Comparison of ENCODE assay signal across 15 cellular contexts in the genomic region with DNA sequence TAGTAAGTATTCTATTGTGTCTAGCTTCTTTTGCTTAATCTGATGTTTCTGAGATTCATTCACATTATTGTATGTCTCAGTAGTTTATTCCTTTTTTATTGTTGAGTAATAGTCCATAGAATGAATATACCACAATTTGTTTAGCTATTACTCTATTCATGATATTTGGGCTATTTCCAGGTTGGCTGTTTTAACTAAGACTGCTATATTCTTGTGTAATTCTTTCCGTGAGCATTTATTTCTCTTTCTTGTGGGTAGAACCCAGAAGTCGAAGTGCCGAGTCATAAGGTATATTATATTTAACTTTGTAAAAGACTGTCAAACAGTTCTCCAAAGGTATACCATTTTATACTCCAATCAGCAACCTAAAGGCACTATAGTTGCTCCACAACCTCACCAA.
DNase-seq lines count a peak whose midpoint lies in the region; ATAC-seq and TF ChIP-seq lines count a peak whose summit lies in the region.
"Had no signal": no experiment of that assay in that cellular context is flagged by ENCODE, and none has a peak within 500 bp of the region (broad histone marks: within the 10 kb centered on the region; RNA-seq: fewer than 3 reads in every experiment).

No MANE protein-coding gene starts in this region.

- no peaks in the 10 kb centered on the region for H3K9me3 ChIP-seq in ascending aorta
- H3K9me3 ChIP-seq: BLaER1 treated with 17β-estradiol and CSF1 and Interleukin-3, amounts not matched to agents 10 nM and 100 nM had no signal

- H3K27me3 ChIP-seq in HL-60 (ENCODE audit: insufficient read depth, poor library complexity, severe bottlenecking): no peaks in the 10 kb centered on the region
- H3K27me3 ChIP-seq in ascending aorta: no peaks in the 10 kb centered on the region
- H3K27me3 ChIP-seq: BLaER1 treated with 17β-estradiol and CSF1 and Interleukin-3, amounts not matched to agents 10 nM and 100 nM had no signal

- H3K27ac ChIP-seq in HL-60 (replicated peaks) (peak overlapping the region; percentile 80), ascending aorta (no peak overlapping the region)
- H3K27ac ChIP-seq: BLaER1 treated with 17β-estradiol and CSF1 and Interleukin-3, amounts not matched to agents 10 nM and 100 nM had no signal

- H3K4me1 ChIP-seq in ascending aorta: no peaks in the 10 kb centered on the region

- intact Hi-C loops in ascending aorta (cut with DNase I): no loop called here

- ATAC-seq in GM21786 (IDR thresholded peaks at IDR 0.05; ENCODE audit: unreplicated experiment): no peak

- H3K4me3 ChIP-seq in HL-60 (replicated peaks; ENCODE audit: insufficient read depth, low read length) (no peak overlapping the region), fibroblast of pulmonary artery (replicated peaks; ENCODE audit: low read depth, low read length) (no peak overlapping the region), ascending aorta (no peak overlapping the region)
- H3K4me3 ChIP-seq: BLaER1 treated with 17β-estradiol and CSF1 and Interleukin-3, amounts not matched to agents 10 nM and 100 nM had no signal

- DNase-seq in AML-193 (lab: John Stamatoyannopoulos, UW): peak; percentile 39 to 57
- peak in 1 of 2 experiments; percentile 58 for DNase-seq in HL-60 (ENCODE audit: low read depth in 1 of 2, low spot score in 1 of 2)
- peak; percentile 70 to 79 for DNase-seq in NOMO-1 (lab: John Stamatoyannopoulos, UW; ENCODE audit: unreplicated experiment in 2 of 2)
- DNase-seq in fibroblast of pulmonary artery (ENCODE audit: low read depth): peak; percentile 14
- DNase-seq in activated T-cell treated with anti-CD3 and anti-CD28 coated beads for 4 hours: no peak
- DNase-seq in ascending aorta (ENCODE audit: low spot score in 2 of 2): no peak
- DNase-seq: GDM1, HFFc6, NCI-H1092 treated with DMSO at 0.1 percent for 48 hours, NCI-H2081 treated with DMSO at 0.1 percent for 48 hours, NCI-H510A, NCI-H82, SIG-M5 had no signal

- no peaks in the 10 kb centered on the region for H3K36me3 ChIP-seq in ascending aorta
- H3K36me3 ChIP-seq: BLaER1 treated with 17β-estradiol and CSF1 and Interleukin-3, amounts not matched to agents 10 nM and 100 nM had no signal

- TF ChIP-seq CTCF in HL-60 (IDR thresholded peaks at IDR 0.05; ENCODE audit: insufficient read depth, low read length): no peak
- TF ChIP-seq CTCF in fibroblast of pulmonary artery (IDR thresholded peaks at IDR 0.05; ENCODE audit: low read length, missing control alignments): no peak
- no peak for TF ChIP-seq CTCF in ascending aorta (IDR thresholded peaks at IDR 0.05)

Comparison
In these comparisons a context has a peak if more than half of its experiments do, and no peak if none do; other contexts are left out.
1. DNase-seq: peak in AML-193 (2 of 2), NOMO-1 (2 of 2) and fibroblast of pulmonary artery (single experiment); none in activated T-cell treated with anti-CD3 and anti-CD28 coated beads for 4 hours (single experiment) and ascending aorta (0 of 2).